12 cellular contexts compared by ENCODE assay signal in genomic region chr1:204560590-204560989, GRCh38. TPM values are rescaled to one million over a fixed set of nuclear protein-coding genes. Genes with fewer than 3 reads are reported as not detected.
DNase-seq lines count a peak whose midpoint lies in the region; ATAC-seq and TF ChIP-seq lines count a peak whose summit lies in the region.
"Had no signal": no experiment of that assay in that cellular context is flagged by ENCODE, and none has a peak within 500 bp of the region (broad histone marks: within the 10 kb centered on the region; RNA-seq: fewer than 3 reads in every experiment).

No MANE protein-coding gene starts in this region.

- no peak for ATAC-seq in activated B cell treated with CpG ODN at 0.5 μM for 24 hours (ENCODE audit: low read depth)
- ATAC-seq in GM21447 (IDR thresholded peaks at IDR 0.05; ENCODE audit: unreplicated experiment): no peak
- ATAC-seq in activated naive CD4-positive, alpha-beta T cell treated with anti-CD3 and anti-CD28 coated beads, Interleukin-2, amount 50 U/mL, for 72 hours: no peak
- ATAC-seq in GM18873 (IDR thresholded peaks at IDR 0.05; ENCODE audit: low FRiP score, unreplicated experiment): no peak

- H3K27ac Mint-ChIP-seq in activated B cell treated with CpG ODN at 0.5 μM for 24 hours: peak overlapping the region; percentile 13
- peak overlapping the region in 1 of 2 donors; percentile 3 for H3K27ac Mint-ChIP-seq in activated naive CD4-positive, alpha-beta T cell treated with anti-CD3 and anti-CD28 coated beads, Interleukin-2, amount 50 U/mL, for 72 hours
- no peak overlapping the region for H3K27ac Mint-ChIP-seq in activated T-cell treated with anti-CD3 and anti-CD28 coated beads, Interleukin-2, amount 50 U/mL, for 24 hours

- no peaks in the 10 kb centered on the region for H3K9me3 Mint-ChIP-seq in activated B cell treated with CpG ODN at 0.5 μM for 24 hours
- no peaks in the 10 kb centered on the region for H3K9me3 Mint-ChIP-seq in activated naive CD4-positive, alpha-beta T cell treated with anti-CD3 and anti-CD28 coated beads, Interleukin-2, amount 50 U/mL, for 72 hours
- no peaks in the 10 kb centered on the region for H3K9me3 Mint-ChIP-seq in activated T-cell treated with anti-CD3 and anti-CD28 coated beads, Interleukin-2, amount 50 U/mL, for 24 hours

- no peak for TF ChIP-seq CTCF in activated B cell treated with CpG ODN at 0.5 μM for 24 hours (IDR thresholded peaks at IDR 0.05)
- TF ChIP-seq CTCF in kidney epithelial cell (IDR thresholded peaks at IDR 0.05; ENCODE audit: insufficient read depth, low read length, poor library complexity, severe bottlenecking): no peak

- H3K27me3 ChIP-seq in H7 (ENCODE audit: control insufficient read depth, insufficient read depth, low read length) (no peaks in the 10 kb centered on the region), kidney epithelial cell (ENCODE audit: control insufficient read depth, insufficient read depth, low read length) (no peaks in the 10 kb centered on the region)
- H3K27me3 ChIP-seq: SJSA1 had no signal

- H3K4me3 Mint-ChIP-seq in activated B cell treated with CpG ODN at 0.5 μM for 24 hours: no peak overlapping the region
- H3K4me3 Mint-ChIP-seq in activated T-cell treated with anti-CD3 and anti-CD28 coated beads, Interleukin-2, amount 50 U/mL, for 24 hours: no peak overlapping the region

- H3K4me3 ChIP-seq in H7 (ENCODE audit: insufficient read depth, low read depth, low read length) (no peak overlapping the region), kidney epithelial cell (ENCODE audit: low read depth, low read length) (no peak overlapping the region)
- H3K4me3 ChIP-seq: SJSA1, skin epidermis had no signal

- CTCF ChIA-PET in activated B cell treated with CpG ODN at 0.5 μM for 24 hours (lab: Charles Lee): interaction anchor here (5.0 kb wide), 1 partner anchor 247 kb away, joined by 23 read pairs; no protein-coding TSS in a partner anchor

- POLR2A ChIA-PET in activated B cell treated with CpG ODN at 0.5 μM for 24 hours (lab: Charles Lee): no interaction called here

- intact Hi-C loops in activated B cell treated with CpG ODN at 0.5 μM for 24 hours (cut with micrococcal nuclease): no loop called here

- H3K36me3 ChIP-seq in H7 (replicated peaks; ENCODE audit: control insufficient read depth, insufficient read depth, low read length) (0 out of 2 replicates have a peak, but pooled peaks cover 1% of the 10 kb centered on the region), kidney epithelial cell (ENCODE audit: control insufficient read depth, insufficient read depth, low read length) (no peaks in the 10 kb centered on the region)

- H3K36me3 Mint-ChIP-seq in activated B cell treated with CpG ODN at 0.5 μM for 24 hours (ENCODE audit: low read depth): peaks cover 70% of the 10 kb centered on the region
- peaks cover 0 to 7% of the 10 kb centered on the region in 2 donors for H3K36me3 Mint-ChIP-seq in activated naive CD4-positive, alpha-beta T cell treated with anti-CD3 and anti-CD28 coated beads, Interleukin-2, amount 50 U/mL, for 72 hours
- peaks cover 70% of the 10 kb centered on the region for H3K36me3 Mint-ChIP-seq in activated T-cell treated with anti-CD3 and anti-CD28 coated beads, Interleukin-2, amount 50 U/mL, for 24 hours (ENCODE audit: low read depth)

- peaks cover 59% of the 10 kb centered on the region for H3K4me1 Mint-ChIP-seq in activated B cell treated with CpG ODN at 0.5 μM for 24 hours
- peaks cover 59% of the 10 kb centered on the region for H3K4me1 Mint-ChIP-seq in activated T-cell treated with anti-CD3 and anti-CD28 coated beads, Interleukin-2, amount 50 U/mL, for 24 hours (ENCODE audit: low read depth)

- H3K27me3 Mint-ChIP-seq in activated B cell treated with CpG ODN at 0.5 μM for 24 hours: no peaks in the 10 kb centered on the region
- no peaks in the 10 kb centered on the region for H3K27me3 Mint-ChIP-seq in activated T-cell treated with anti-CD3 and anti-CD28 coated beads, Interleukin-2, amount 50 U/mL, for 24 hours

- DNase-seq in AG08396 (ENCODE audit: low spot score) (peak; percentile 41), H7 (peak; percentile 40), activated B cell treated with CpG ODN at 0.5 μM for 24 hours (no peak), kidney epithelial cell (ENCODE audit: low read depth) (peak; percentile 56)
- DNase-seq in activated naive CD4-positive, alpha-beta T cell treated with anti-CD3 and anti-CD28 coated beads, Interleukin-2, amount 50 U/mL, for 72 hours (ENCODE audit: low spot score in 2 of 2): no peak
- DNase-seq in activated T-cell treated with anti-CD3 and anti-CD28 coated beads, Interleukin-2, amount 50 U/mL, for 24 hours: no peak
- DNase-seq: anterior cingulate cortex, NCI-H2107 had no signal

RNA-seq across cellular contexts. Expression of gene MDM4, which starts 44.4 kb away (rescaled TPM):
- 15.9 and 17.6 TPM in 2 replicates for total RNA-seq in H7 (2014; rRNA removed; shearing (Covaris generic))
- 221 and 264 TPM in 2 replicates for total RNA-seq in activated B cell treated with CpG ODN at 0.5 μM for 24 hours
- 21.0 and 27.7 TPM in 2 replicates for total RNA-seq in kidney epithelial cell
- total RNA-seq in activated naive CD4-positive, alpha-beta T cell treated with anti-CD3 and anti-CD28 coated beads, Interleukin-2, amount 50 U/mL, for 72 hours: 10 to 100 TPM; 87.2 to 97.9 TPM

Comparison
In these comparisons a context has a peak if more than half of its experiments do, and no peak if none do; other contexts are left out.
1. DNase-seq: peak in AG08396 (single experiment), H7 (single experiment) and kidney epithelial cell (single experiment); none in activated B cell treated with CpG ODN at 0.5 μM for 24 hours (single experiment), activated naive CD4-positive, alpha-beta T cell treated with anti-CD3 and anti-CD28 coated beads, Interleukin-2, amount 50 U/mL, for 72 hours (0 of 2) and activated T-cell treated with anti-CD3 and anti-CD28 coated beads, Interleukin-2, amount 50 U/mL, for 24 hours (single experiment).